1 cellular context compared by ENCODE assay signal in genomic region chr2:47271054-47272000, GRCh38.
TF ChIP-seq lines count a peak whose summit lies in the region.

No MANE protein-coding gene starts in this region.

TF ChIP-seq in H1, 55 proteins besides CTCF, POLR2A, EP300 and RAD21:
- TF ChIP-seq SIN3A (conservative IDR thresholded peaks at IDR 0.05 in 1 of 2, IDR thresholded peaks at IDR 0.05 in 1 of 2; ENCODE audit: low read depth in 1 of 2, low read length in 2 of 2) = no peak
- no peak for TF ChIP-seq SP1 (IDR thresholded peaks at IDR 0.05; ENCODE audit: low read depth, low read length)
- TF ChIP-seq HDAC2 (IDR thresholded peaks at IDR 0.05; ENCODE audit: borderline replicate concordance in 1 of 2, low read depth in 2 of 2, low read length in 2 of 2) = no peak
- TF ChIP-seq CHD1 (IDR thresholded peaks at IDR 0.05; ENCODE audit: low read depth, low read length) = no peak
- no peak for TF ChIP-seq SAP30 (IDR thresholded peaks at IDR 0.05; ENCODE audit: insufficient read depth, insufficient replicate concordance, low read length)
- no peak for TF ChIP-seq SRF (IDR thresholded peaks at IDR 0.05; ENCODE audit: low read depth, low read length)
- TF ChIP-seq SP2 (IDR thresholded peaks at IDR 0.05; ENCODE audit: low read length) = no peak
- TF ChIP-seq EGR1 (IDR thresholded peaks at IDR 0.05; ENCODE audit: borderline replicate concordance, low read depth, low read length) = no peak
- no peak for TF ChIP-seq SP4 (IDR thresholded peaks at IDR 0.05; ENCODE audit: low read length)
